In genomic region chr3:132317229-132317948, GRCh38 we compare ENCODE assay signal across 8 cellular contexts. TPM values are rescaled to one million over a fixed set of nuclear protein-coding genes. Genes with fewer than 3 reads are reported as not detected.
DNase-seq lines count a peak whose midpoint lies in the region; ATAC-seq, FAIRE-seq and TF ChIP-seq lines count a peak whose summit lies in the region.

TSS of gene ACP3 (plus strand) at chr3:132317407. CDS start at chr3:132317457, 50 bp downstream.

- H3K27me3 Mint-ChIP-seq in central memory CD8-positive, alpha-beta T cell, result peaks cover 39% of the 10 kb centered on the region
- peaks cover 28% of the 10 kb centered on the region for H3K27me3 Mint-ChIP-seq in CD4-positive, alpha-beta T cell

- DNase-seq in HepG2 (ENCODE audit: low spot score) (no peak), NCI-H1105 treated with DMSO at 0.1 percent for 48 hours (lab: John Stamatoyannopoulos, UW) (peak; percentile 96), lung (ENCODE audit: low spot score) (peak; percentile 70), T-helper 1 cell (no peak)
- no peak for DNase-seq in central memory CD8-positive, alpha-beta T cell (ENCODE audit: low spot score in 2 of 2)
- no peak for DNase-seq in CD4-positive, alpha-beta T cell

- peak in 1 of 2 donors; percentile 4 for TF ChIP-seq RAD21 in liver (IDR thresholded peaks at IDR 0.05)
- TF ChIP-seq RAD21 in HepG2 (CRISPR knock-in tag; IDR thresholded peaks at IDR 0.05), result no peak

- peaks cover 0 to 3% (median 0%) of the 10 kb centered on the region in 4 donors for H3K4me1 ChIP-seq in liver (ENCODE audit: control insufficient read depth in 4 of 4, insufficient read depth in 4 of 4, low read length in 3 of 4)
- no peaks in the 10 kb centered on the region for H3K4me1 ChIP-seq in HepG2 (ENCODE audit: insufficient read depth, low read length)
- H3K4me1 ChIP-seq in lung (ENCODE audit: control insufficient read depth in 2 of 2, insufficient read depth in 2 of 2, low read length in 2 of 2), result peaks cover 0 to 9% of the 10 kb centered on the region in 2 donors

- ATAC-seq in HepG2 (no peak), lung (ENCODE audit: insufficient read depth, low FRiP score) (peak; percentile 92), HG03521 (IDR thresholded peaks at IDR 0.05; ENCODE audit: unreplicated experiment) (no peak)
- peak; percentile 36 for ATAC-seq in central memory CD8-positive, alpha-beta T cell (replicated peaks; ENCODE audit: extremely low read depth, poor library complexity, severe bottlenecking)
- ATAC-seq in CD4-positive, alpha-beta T cell (ENCODE audit: poor library complexity), result no peak

- TF ChIP-seq CTCF in liver (IDR thresholded peaks at IDR 0.05; ENCODE audit: low read depth, low read length, missing input control) (no peak), HepG2 (CRISPR knock-in tag; IDR thresholded peaks at IDR 0.05) (no peak), lung (IDR thresholded peaks at IDR 0.05; ENCODE audit: control extremely low read depth, extremely low read depth) (no peak)
- TF ChIP-seq CTCF in CD4-positive, alpha-beta T cell (IDR thresholded peaks at IDR 0.05), result no peak

- H3K9ac ChIP-seq in liver (ENCODE audit: low read depth in 1 of 2, low read length in 2 of 2) (no peak within 1 kb of the TSS), HepG2 (ENCODE audit: insufficient read depth, low read depth, low read length) (no peak within 1 kb of the TSS)

- H3K4me3 Mint-ChIP-seq in central memory CD8-positive, alpha-beta T cell, result no peak within 1 kb of the TSS
- no peak within 1 kb of the TSS for H3K4me3 Mint-ChIP-seq in CD4-positive, alpha-beta T cell

- H3K9me3 ChIP-seq in liver (ENCODE audit: control insufficient read depth in 4 of 4, low read length in 3 of 4), result no peaks in the 10 kb centered on the region
- H3K9me3 ChIP-seq in HepG2 (ENCODE audit: low read length), result no peaks in the 10 kb centered on the region
- no peaks in the 10 kb centered on the region for H3K9me3 ChIP-seq in lung (ENCODE audit: control insufficient read depth in 2 of 2, insufficient read depth in 1 of 2, low read length in 1 of 2)
- H3K9me3 ChIP-seq in CD4-positive, alpha-beta T cell (ENCODE audit: control insufficient read depth, low read length), result no peaks in the 10 kb centered on the region

- H3K9me3 Mint-ChIP-seq in central memory CD8-positive, alpha-beta T cell, result no peaks in the 10 kb centered on the region
- no peaks in the 10 kb centered on the region for H3K9me3 Mint-ChIP-seq in CD4-positive, alpha-beta T cell

- H3K36me3 ChIP-seq in liver (ENCODE audit: control insufficient read depth in 4 of 4, insufficient read depth in 3 of 4, low read depth in 1 of 4, low read length in 3 of 4) (no peaks in the 10 kb centered on the region), HepG2 (replicated peaks in 1 of 2; ENCODE audit: control insufficient read depth in 1 of 2, insufficient read depth in 2 of 2, low read length in 2 of 2) (no peaks in the 10 kb centered on the region), lung (ENCODE audit: control insufficient read depth in 2 of 2, insufficient read depth in 2 of 2, low read length in 2 of 2) (no peaks in the 10 kb centered on the region)

- WGBS in liver, result 26% methylated on average over 6 of the region's 6 CpGs
- WGBS in HepG2 (ENCODE audit: low lambda C conversion rate), result 11% methylated on average over 6 of the region's 6 CpGs
- WGBS in lung, 2 donors, result 7 to 14% methylated on average over 6 of the region's 6 CpGs

- CTCF ChIA-PET in HepG2 (lab: Yijun Ruan, JAX; ENCODE audit: low intra/inter-chr PET ratio, low total read pairs), result no interaction called here
- CTCF ChIA-PET in CD4-positive, alpha-beta T cell (lab: Charles Lee), result no interaction called here

- BruUV-seq in HepG2 (replicated peaks; lab: Mats Ljungman, UMichigan), result no TSS peak

- no peak within 1 kb of the TSS for H2AFZ ChIP-seq in HepG2 (ENCODE audit: low read length)

- POLR2A ChIA-PET in HepG2 (lab: Yijun Ruan, JAX), result no interaction called here
- POLR2A ChIA-PET in CD4-positive, alpha-beta T cell (lab: Charles Lee), result no interaction called here

- no peaks in the 10 kb centered on the region for H3K36me3 Mint-ChIP-seq in central memory CD8-positive, alpha-beta T cell (ENCODE audit: insufficient read depth)
- no peaks in the 10 kb centered on the region for H3K36me3 Mint-ChIP-seq in CD4-positive, alpha-beta T cell (ENCODE audit: low read depth)

- peak within 1 kb of the TSS in 1 of 2 donors; percentile 25 for H3K27ac ChIP-seq in liver (ENCODE audit: low read depth in 1 of 2, low read length in 2 of 2)
- no peak within 1 kb of the TSS for H3K27ac ChIP-seq in HepG2 (ENCODE audit: extremely low read length, insufficient read depth, low read length)
- peak within 1 kb of the TSS in 1 of 2 donors; percentile 62 for H3K27ac ChIP-seq in lung (ENCODE audit: low read depth in 1 of 2, low read length in 1 of 2)
- H3K27ac ChIP-seq in CD4-positive, alpha-beta T cell (ENCODE audit: low read depth, low read length), result no peak within 1 kb of the TSS

- in situ Hi-C loops in HepG2 (cut with HindIII; ENCODE audit: extremely low pct_ligation_motif_present, low pct_unique_long_range_greater_than_20kb), result no loop called here

- H3K4me2 ChIP-seq in HepG2 (ENCODE audit: low read depth, low read length), result no peak within 1 kb of the TSS

- intact Hi-C loops in HepG2 (cut with micrococcal nuclease; ENCODE audit: unreplicated experiment), result no loop called here
- intact Hi-C loops in CD4-positive, alpha-beta T cell (cut with DNase I, micrococcal nuclease), result no loop called here

- H3K4me3 ChIP-seq in liver (ENCODE audit: low read depth in 1 of 3, low read length in 3 of 3) (no peak within 1 kb of the TSS), HepG2 (replicated peaks in 1 of 3; ENCODE audit: insufficient read depth in 1 of 3, low read depth in 2 of 3, low read length in 3 of 3) (no peak within 1 kb of the TSS), lung (no peak within 1 kb of the TSS)

- H3K4me1 Mint-ChIP-seq in central memory CD8-positive, alpha-beta T cell, result no peaks in the 10 kb centered on the region
- H3K4me1 Mint-ChIP-seq in CD4-positive, alpha-beta T cell (ENCODE audit: low read depth), result no peaks in the 10 kb centered on the region

- H3K27me3 ChIP-seq in liver (ENCODE audit: control insufficient read depth in 4 of 4, insufficient read depth in 4 of 4, low read length in 3 of 4), result no peaks in the 10 kb centered on the region
- no peaks in the 10 kb centered on the region for H3K27me3 ChIP-seq in HepG2 (ENCODE audit: control insufficient read depth in 1 of 2, insufficient read depth in 2 of 2, low read length in 2 of 2)
- H3K27me3 ChIP-seq in lung (ENCODE audit: control insufficient read depth, insufficient read depth), result no peaks in the 10 kb centered on the region
- peaks cover 8% of the 10 kb centered on the region for H3K27me3 ChIP-seq in CD4-positive, alpha-beta T cell (ENCODE audit: control insufficient read depth, insufficient read depth, low read length)

- no peak for TF ChIP-seq POLR2A in HepG2 (IDR thresholded peaks at IDR 0.05; ENCODE audit: insufficient read depth in 1 of 2, low read depth in 2 of 2, low read length in 2 of 2)

- no peak for FAIRE-seq in HepG2 (lab: Jason Lieb, UNC)

- no peaks in the 10 kb centered on the region for H4K20me1 ChIP-seq in HepG2 (ENCODE audit: insufficient read depth, low read length)

- no peak for TF ChIP-seq EP300 in HepG2 (IDR thresholded peaks at IDR 0.05; ENCODE audit: low read depth in 2 of 2, low read length in 2 of 2)
- no peak for TF ChIP-seq EP300 in HepG2 (CRISPR knock-in tag; IDR thresholded peaks at IDR 0.05; ENCODE audit: borderline replicate concordance)

- H3K79me2 ChIP-seq in HepG2 (ENCODE audit: insufficient read depth, low read length), result no peaks in the 10 kb centered on the region

- H3K27ac Mint-ChIP-seq in central memory CD8-positive, alpha-beta T cell (ENCODE audit: low read depth), result no peak within 1 kb of the TSS
- H3K27ac Mint-ChIP-seq in CD4-positive, alpha-beta T cell, result no peak within 1 kb of the TSS

TF ChIP-seq in liver, 16 proteins besides CTCF, POLR2A, EP300 and RAD21 (continues in another document):
- TF ChIP-seq YY1 (IDR thresholded peaks at IDR 0.05), result peak; percentile 13

TF ChIP-seq in HepG2, 621 proteins besides CTCF, POLR2A, EP300 and RAD21 (continues in another document):
- TF ChIP-seq JUNB (CRISPR knock-in tag; IDR thresholded peaks at IDR 0.05; ENCODE audit: borderline replicate concordance), result no peak
- no peak for TF ChIP-seq SMAD3 (CRISPR knock-in tag; IDR thresholded peaks at IDR 0.05)
- no peak for TF ChIP-seq ZNF879 (CRISPR knock-in tag; IDR thresholded peaks at IDR 0.05)
- no peak for TF ChIP-seq ARNT (IDR thresholded peaks at IDR 0.05)
- TF ChIP-seq ATF3 (CRISPR knock-in tag; IDR thresholded peaks at IDR 0.05), result no peak

RNA-seq across cellular contexts. Expression of gene ACP3, which starts in this region (rescaled TPM):
- total RNA-seq in liver (1 to 10 TPM; 1.3 to 2.1 TPM), HepG2 (2016; rRNA removed; fragmentation: Illumina TruSeq; extraction: Trizol) (not detected in 2 replicates), lung (10 to 100 TPM; 19.9 to 66.4 TPM)
- polyA plus RNA-seq in liver (under 1 TPM in 1 of 2 donors, not detected in 1; 0.15 TPM), HepG2 (2011; rRNA removed) (not detected in 2 replicates), lung (1 to 10 TPM; 3.5 to 9.0 TPM)
- total RNA-seq in HepG2 (2016; cell fraction: cytosol; rRNA removed; fragmentation: Illumina TruSeq; extraction: Trizol; ENCODE audit: low read depth), result not detected in 2 replicates
- not detected in 2 replicates for total RNA-seq in HepG2 (2016; cell fraction: insoluble cytoplasmic fraction; rRNA removed; fragmentation: Illumina TruSeq; extraction: Trizol)
- total RNA-seq in HepG2 (2016; cell fraction: membrane; rRNA removed; fragmentation: Illumina TruSeq; extraction: Trizol), result not detected in 2 replicates
- total RNA-seq in HepG2 (2016; cell fraction: nucleus; rRNA removed; fragmentation: Illumina TruSeq; extraction: Trizol), result not detected in 2 replicates
- not detected in 2 replicates for polyA plus RNA-seq in HepG2 (2011; cell fraction: cytosol; rRNA removed)
- not detected in 2 replicates for polyA plus RNA-seq in HepG2 (2011; cell fraction: nucleus; rRNA removed)
- not detected in 2 replicates for polyA plus RNA-seq in HepG2 (2012)
- not detected in 2 replicates for polyA plus RNA-seq in HepG2 (2016; cell fraction: cytosol; fragmentation: Illumina TruSeq; extraction: Trizol; ENCODE audit: low read depth)
- polyA plus RNA-seq in HepG2 (2016; cell fraction: insoluble cytoplasmic fraction; fragmentation: Illumina TruSeq; extraction: Trizol; ENCODE audit: low read depth), result not detected in 2 replicates
- not detected in 2 replicates for polyA plus RNA-seq in HepG2 (2016; cell fraction: membrane; fragmentation: Illumina TruSeq; extraction: Trizol; ENCODE audit: low read depth)
- polyA plus RNA-seq in HepG2 (2016; cell fraction: nucleus; fragmentation: Illumina TruSeq; extraction: Trizol; ENCODE audit: insufficient read depth, low read depth), result not detected in 2 replicates
- polyA minus RNA-seq in HepG2 (2011; rRNA and poly(A)+ RNA removed; ENCODE audit: low replicate concordance), result 9.4 TPM in 1 of 2 replicates, not detected in the other
- not detected in 2 replicates for polyA minus RNA-seq in HepG2 (2011; cell fraction: cytosol; rRNA and poly(A)+ RNA removed)
- polyA minus RNA-seq in HepG2 (2011; cell fraction: nucleus; rRNA and poly(A)+ RNA removed), result not detected in 2 replicates
- not detected for total RNA-seq in CD4-positive, alpha-beta T cell

Comparison
In these comparisons a context has a peak if more than half of its experiments do, and no peak if none do; other contexts are left out.
1. RNA of gene ACP3 (total RNA-seq): 19.9 to 66.4 TPM in lung; 1.3 to 2.1 TPM in liver, not detected in CD4-positive, alpha-beta T cell and not detected in HepG2; every median in the first group is over 4 times any median in the second.
2. ATAC-seq: peak in central memory CD8-positive, alpha-beta T cell (single experiment) and lung (single experiment); none in HepG2 (single experiment), HG03521 (single experiment) and CD4-positive, alpha-beta T cell (single experiment).
3. DNase-seq: peak in NCI-H1105 treated with DMSO at 0.1 percent for 48 hours (single experiment) and lung (single experiment); none in HepG2 (single experiment), central memory CD8-positive, alpha-beta T cell (0 of 2), T-helper 1 cell (0 of 5) and CD4-positive, alpha-beta T cell (0 of 10).